18 cellular contexts compared by ENCODE assay signal in genomic region chr5:16740046-16740445, GRCh38.
DNase-seq lines count a peak whose midpoint lies in the region; ATAC-seq and FAIRE-seq lines count a peak whose summit lies in the region.
"Had no signal": no experiment of that assay in that cellular context is flagged by ENCODE, and none has a peak within 500 bp of the region (broad histone marks: within the 10 kb centered on the region; RNA-seq: fewer than 3 reads in every experiment).

No MANE protein-coding gene starts in this region.

- DNase-seq in NCI-H524 treated with DMSO at 0.1 percent for 48 hours (lab: John Stamatoyannopoulos, UW) (peak; percentile 95), retina (peak; percentile 74), frontal cortex (ENCODE audit: low spot score in 2 of 2) (no peak)
- no peak for DNase-seq in stimulated activated CD4-positive, alpha-beta T cell treated with anti-CD3 and anti-CD28 coated beads, Interleukin-4, amount 100 ng/mL, for 1 hour
- DNase-seq: activated CD4-positive, alpha-beta T cell treated with anti-CD3 and anti-CD28 coated beads for 36 hours; activated CD8-positive, alpha-beta memory T cell treated with anti-CD3 and anti-CD28 coated beads, Interleukin-2, amount 10 ng/mL, durations not matched to agents 7 days and 5 days; activated naive CD8-positive, alpha-beta T cell treated with anti-CD3 and anti-CD28 coated beads, Interleukin-2, amount 50 U/mL, for 24 hours; DND-41; foreskin keratinocyte; left ventricle myocardium superior; stimulated activated CD4-positive, alpha-beta T cell treated with anti-CD3 and anti-CD28 coated beads, Interleukin-2, amount 100 ng/mL, for 24 hours; stimulated activated naive CD8-positive, alpha-beta T cell treated with anti-CD3 and anti-CD28 coated beads, Interleukin-15, amount 100 ng/mL, for 72 hours; upper lobe of right lung had no signal

- FAIRE-seq in frontal cortex (lab: Jason Lieb, UNC), result no peak
- FAIRE-seq: HepG2 had no signal

- ATAC-seq in HG02571 (IDR thresholded peaks at IDR 0.05; ENCODE audit: unreplicated experiment), result no peak
- ATAC-seq in GM21390 (IDR thresholded peaks at IDR 0.05; ENCODE audit: unreplicated experiment), result no peak
- ATAC-seq: activated CD4-positive, alpha-beta T cell treated with anti-CD3 and anti-CD28 coated beads for 36 hours; activated CD8-positive, alpha-beta memory T cell treated with anti-CD3 and anti-CD28 coated beads, Interleukin-2, amount 10 ng/mL, durations not matched to agents 7 days and 5 days; activated naive CD8-positive, alpha-beta T cell treated with anti-CD3 and anti-CD28 coated beads, Interleukin-2, amount 50 U/mL, for 24 hours; foreskin keratinocyte; HepG2; stimulated activated naive CD8-positive, alpha-beta T cell treated with anti-CD3 and anti-CD28 coated beads, Interleukin-15, amount 100 ng/mL, for 72 hours; upper lobe of right lung had no signal

- peaks cover under 1% of the 10 kb centered on the region; the same call in 1 of the 2 replicates for H3K36me3 ChIP-seq in iPS-20b (ENCODE audit: insufficient read depth, low read depth, low read length)

- H3K4me1 ChIP-seq in iPS-20b (ENCODE audit: insufficient read depth, low read length), result peaks cover 31% of the 10 kb centered on the region

- H3K27me3 ChIP-seq in iPS-20b (ENCODE audit: insufficient read depth, low read length), result no peaks in the 10 kb centered on the region
- H3K27me3 ChIP-seq: foreskin keratinocyte, upper lobe of right lung had no signal

- H3K4me3 ChIP-seq in iPS-20b (ENCODE audit: low read length), result peak overlapping the region; percentile 80
- H3K4me3 ChIP-seq: upper lobe of right lung had no signal

- peak overlapping the region; percentile 92; the same call in 1 of the 2 replicates for H3K9ac ChIP-seq in iPS-20b (ENCODE audit: low read depth, low read length)

- H3K27ac ChIP-seq in cingulate gyrus (ENCODE audit: low read depth, low read length), result peak overlapping the region; percentile 47
- peak overlapping the region; percentile 91 for H3K27ac ChIP-seq in iPS-20b (ENCODE audit: low read length)
- H3K27ac ChIP-seq: foreskin keratinocyte, upper lobe of right lung had no signal

- H3K9me3 ChIP-seq in iPS-20b (ENCODE audit: insufficient read depth, low read depth, low read length), result no peaks in the 10 kb centered on the region
- H3K9me3 ChIP-seq: upper lobe of right lung had no signal

Comparison
In these comparisons a context has a peak if more than half of its experiments do, and no peak if none do; other contexts are left out.
1. DNase-seq: peak in NCI-H524 treated with DMSO at 0.1 percent for 48 hours (single experiment) and retina (single experiment); none in frontal cortex (0 of 2) and stimulated activated CD4-positive, alpha-beta T cell treated with anti-CD3 and anti-CD28 coated beads, Interleukin-4, amount 100 ng/mL, for 1 hour (single experiment).